ENCODE assay signal across 18 cellular contexts in the genomic region with DNA sequence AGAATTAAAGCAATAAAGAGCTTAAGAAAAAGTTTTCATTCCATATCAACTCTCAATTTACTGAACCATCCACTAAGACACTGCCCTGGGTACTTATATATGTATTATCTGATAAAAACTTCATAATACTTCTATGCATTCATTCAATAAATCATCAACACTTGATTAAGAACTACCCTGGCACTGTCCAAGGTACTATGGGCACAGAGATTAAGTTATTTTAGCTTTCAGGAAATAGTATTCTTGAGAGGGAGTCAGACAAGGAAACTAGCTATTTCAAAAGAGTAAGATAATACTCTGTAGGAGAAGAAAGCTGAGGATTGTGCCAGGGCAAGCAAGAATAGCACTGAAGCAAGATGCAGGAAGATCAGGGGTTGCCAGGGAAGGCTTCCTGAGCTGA.
"Had no signal": no experiment of that assay in that cellular context is flagged by ENCODE, and none has a peak within 500 bp of the region (broad histone marks: within the 10 kb centered on the region; RNA-seq: fewer than 3 reads in every experiment).

No MANE protein-coding gene starts in this region.

- ATAC-seq: foreskin keratinocyte, left colon, natural killer cell had no signal

- H3K27me3 ChIP-seq: foreskin keratinocyte, ovary, right atrium auricular region, sigmoid colon, stomach, transverse colon had no signal

- H3K4me3 ChIP-seq: ovary, right atrium auricular region, sigmoid colon, skin epidermis, stomach, thoracic aorta, transverse colon had no signal

- H3K9me3 ChIP-seq: ovary, right atrium auricular region, sigmoid colon, stomach, thoracic aorta, transverse colon had no signal

- H3K27me3 Mint-ChIP-seq: dendritic cell treated with granulocyte-macrophage colony-stimulating factor and Interleukin-4, amounts not matched to agents 40 ng/mL and 50 ng/mL, for 4 days had no signal

- H3K27ac Mint-ChIP-seq: dendritic cell treated with granulocyte-macrophage colony-stimulating factor and Interleukin-4, amounts not matched to agents 40 ng/mL and 50 ng/mL, for 4 days; natural killer cell had no signal

- DNase-seq: erythroblast; foreskin keratinocyte; head of caudate nucleus; hippocampal formation; left colon; natural killer cell; ovary; sigmoid colon; stimulated activated CD4-positive, alpha-beta T cell treated with anti-CD3 and anti-CD28 coated beads, Interleukin-12 subunit alpha, Interleukin-12 subunit beta, amount 100 ng/mL, for 4 hours; stimulated activated naive CD4-positive, alpha-beta T cell; stomach; substantia nigra; transverse colon had no signal

- H3K4me1 Mint-ChIP-seq: natural killer cell, neural crest cell had no signal

- H3K4me1 ChIP-seq: foreskin keratinocyte, right atrium auricular region, sigmoid colon, stomach, transverse colon had no signal

- H3K36me3 Mint-ChIP-seq: natural killer cell had no signal

- H3K9me3 Mint-ChIP-seq: neural crest cell had no signal

- H3K27ac ChIP-seq: foreskin keratinocyte, ovary, right atrium auricular region, sigmoid colon, skin epidermis, stomach, thoracic aorta, transverse colon had no signal

- H3K4me3 Mint-ChIP-seq: dendritic cell treated with granulocyte-macrophage colony-stimulating factor and Interleukin-4, amounts not matched to agents 40 ng/mL and 50 ng/mL, for 4 days; natural killer cell; neural crest cell had no signal

- H3K36me3 ChIP-seq: ovary, right atrium auricular region, sigmoid colon, stomach, thoracic aorta, transverse colon had no signal
